Comparison of ENCODE assay signal across 1 cellular context in genomic region chr6:99589907-99590493, GRCh38.
TF ChIP-seq lines count a peak whose summit lies in the region.

No MANE protein-coding gene starts in this region.

TF ChIP-seq in IMR-90, 13 proteins besides CTCF, POLR2A, EP300 and RAD21:
- no peak for TF ChIP-seq NFE2L2 (IDR thresholded peaks at IDR 0.05; ENCODE audit: low read depth, low read length)
- TF ChIP-seq SMC3 (IDR thresholded peaks at IDR 0.05; ENCODE audit: low read depth, low read length), result no peak
- no peak for TF ChIP-seq MXI1 (IDR thresholded peaks at IDR 0.05; ENCODE audit: borderline replicate concordance, low read depth, low read length)
- no peak for TF ChIP-seq CHD1 (IDR thresholded peaks at IDR 0.05; ENCODE audit: low read depth, low read length)
- no peak for TF ChIP-seq BHLHE40 (IDR thresholded peaks at IDR 0.05; ENCODE audit: low read depth, low read length)
- no peak for TF ChIP-seq MAZ (IDR thresholded peaks at IDR 0.05; ENCODE audit: borderline replicate concordance, low read depth, low read length)
TF ChIP-seq in IMR-90: peak in this region for 0.
